Comparison of ENCODE assay signal across 29 cellular contexts in genomic region chr3:10345911-10346310, GRCh38.
"Had no signal": no experiment of that assay in that cellular context is flagged by ENCODE, and none has a peak within 500 bp of the region (broad histone marks: within the 10 kb centered on the region; RNA-seq: fewer than 3 reads in every experiment).

No MANE protein-coding gene starts in this region.

- H3K4me2 ChIP-seq: smooth muscle cell had no signal

- H3K79me2 ChIP-seq: parathyroid adenoma had no signal

- H3K36me3 ChIP-seq: colonic mucosa, esophagus squamous epithelium, heart right ventricle, left lung, neutrophil, suprapubic skin, thyroid gland had no signal

- H3K4me1 ChIP-seq: colonic mucosa, heart right ventricle, left lung, parathyroid adenoma, right lobe of liver, suprapubic skin, thyroid gland had no signal

- H3K4me3 ChIP-seq: colonic mucosa, esophagus squamous epithelium, heart right ventricle, left lung, right lobe of liver, smooth muscle cell, suprapubic skin, thyroid gland had no signal

- H3K9ac ChIP-seq: parathyroid adenoma had no signal

- DNase-seq: colonic mucosa; dermis blood vessel endothelial cell; effector memory CD8-positive, alpha-beta T cell; erythroblast; esophagus squamous epithelium; foreskin melanocyte; glutamatergic neuron; heart right ventricle; hippocampal formation; left cardiac atrium; left lung; mesendoderm; midbrain; naive thymus-derived CD8-positive, alpha-beta T cell; stimulated activated CD4-positive, alpha-beta T cell treated with anti-CD3 and anti-CD28 coated beads, Interleukin-12 subunit alpha, Interleukin-12 subunit beta, amount 100 ng/mL, for 4 hours; stimulated activated CD4-positive, alpha-beta T cell treated with anti-CD3 and anti-CD28 coated beads, Interleukin-1b, Interleukin-23, amount 100 ng/mL, for 48 hours; stimulated activated CD4-positive, alpha-beta T cell treated with anti-CD3 and anti-CD28 coated beads, Interleukin-4, amount 100 ng/mL, for 1 hour; stimulated activated CD8-positive, alpha-beta memory T cell treated with anti-CD3 and anti-CD28 coated beads, Interleukin-4, amount 100 ng/mL, for 48 hours; stimulated activated naive CD4-positive, alpha-beta T cell; stimulated activated naive CD8-positive, alpha-beta T cell treated with anti-CD3 and anti-CD28 coated beads, Interleukin-15, amount 100 ng/mL, for 72 hours; thyroid gland; trophoblast cell had no signal

- H3K27ac ChIP-seq: colonic mucosa, esophagus squamous epithelium, heart right ventricle, left lung, neutrophil, parathyroid adenoma, right lobe of liver, suprapubic skin, thyroid gland had no signal

- ATAC-seq: effector memory CD8-positive, alpha-beta T cell; left cardiac atrium; left lung; naive thymus-derived CD8-positive, alpha-beta T cell; stimulated activated naive CD8-positive, alpha-beta T cell treated with anti-CD3 and anti-CD28 coated beads, Interleukin-15, amount 100 ng/mL, for 72 hours had no signal

- H3K9me3 ChIP-seq: colonic mucosa, esophagus squamous epithelium, heart right ventricle, left lung, neutrophil, right lobe of liver, suprapubic skin, thyroid gland had no signal

- FAIRE-seq: endometrium, islet of Langerhans had no signal

- H2AFZ ChIP-seq: parathyroid adenoma had no signal

- H3K27me3 ChIP-seq: colonic mucosa, left lung, neutrophil, right lobe of liver, suprapubic skin, thyroid gland had no signal
